10 cellular contexts compared by ENCODE assay signal in genomic region chr10:24519950-24520349, GRCh38.
DNase-seq lines count a peak whose midpoint lies in the region; ATAC-seq lines count a peak whose summit lies in the region.
"Had no signal": no experiment of that assay in that cellular context is flagged by ENCODE, and none has a peak within 500 bp of the region (broad histone marks: within the 10 kb centered on the region; RNA-seq: fewer than 3 reads in every experiment).

No MANE protein-coding gene starts in this region.

- H3K36me3 Mint-ChIP-seq in activated CD4-positive, alpha-beta T cell treated with anti-CD3 and anti-CD28 coated beads for 36 hours (ENCODE audit: low read depth) = no peaks in the 10 kb centered on the region
- no peaks in the 10 kb centered on the region for H3K36me3 Mint-ChIP-seq in activated naive CD8-positive, alpha-beta T cell treated with anti-CD3 and anti-CD28 coated beads, Interleukin-2, amount 50 U/mL, for 24 hours (ENCODE audit: low read depth)

- POLR2A ChIA-PET in activated CD4-positive, alpha-beta T cell treated with anti-CD3 and anti-CD28 coated beads for 36 hours (lab: Charles Lee) = no interaction called here

- H3K4me1 Mint-ChIP-seq in activated CD4-positive, alpha-beta T cell treated with anti-CD3 and anti-CD28 coated beads for 36 hours = peaks cover 13% of the 10 kb centered on the region
- peaks cover 11% of the 10 kb centered on the region for H3K4me1 Mint-ChIP-seq in activated naive CD8-positive, alpha-beta T cell treated with anti-CD3 and anti-CD28 coated beads, Interleukin-2, amount 50 U/mL, for 24 hours

- DNase-seq in NCI-H1105 treated with DMSO at 0.1 percent for 48 hours (lab: John Stamatoyannopoulos, UW) (peak; percentile 15), NCI-H1105 (lab: John Stamatoyannopoulos, UW) (no peak), SIG-M5 treated with dmso at 0.1 percent for 504 hours (lab: John Stamatoyannopoulos, UW; ENCODE audit: unreplicated experiment) (no peak)
- peak; percentile 61 for DNase-seq in activated CD4-positive, alpha-beta T cell treated with anti-CD3 and anti-CD28 coated beads for 36 hours
- peak; percentile 26 for DNase-seq in activated naive CD8-positive, alpha-beta T cell treated with anti-CD3 and anti-CD28 coated beads, Interleukin-2, amount 50 U/mL, for 24 hours
- DNase-seq in stimulated activated CD8-positive, alpha-beta memory T cell treated with anti-CD3 and anti-CD28 coated beads, Interleukin-15, amount 100 ng/mL, for 1 hour (ENCODE audit: low read depth) = peak; percentile 2
- DNase-seq: PC-9 had no signal

- ATAC-seq in activated CD4-positive, alpha-beta T cell treated with anti-CD3 and anti-CD28 coated beads for 36 hours = peak; percentile 84
- peak; percentile 59 for ATAC-seq in activated naive CD8-positive, alpha-beta T cell treated with anti-CD3 and anti-CD28 coated beads, Interleukin-2, amount 50 U/mL, for 24 hours
- ATAC-seq in GM19455 (IDR thresholded peaks at IDR 0.05; ENCODE audit: unreplicated experiment) (no peak), GM21367 (IDR thresholded peaks at IDR 0.05; ENCODE audit: unreplicated experiment) (no peak)

- H3K9me3 Mint-ChIP-seq in activated CD4-positive, alpha-beta T cell treated with anti-CD3 and anti-CD28 coated beads for 36 hours (ENCODE audit: low read depth) = no peaks in the 10 kb centered on the region
- no peaks in the 10 kb centered on the region for H3K9me3 Mint-ChIP-seq in activated naive CD8-positive, alpha-beta T cell treated with anti-CD3 and anti-CD28 coated beads, Interleukin-2, amount 50 U/mL, for 24 hours
- H3K9me3 Mint-ChIP-seq: dendritic cell treated with granulocyte-macrophage colony-stimulating factor and Interleukin-4, amounts not matched to agents 40 ng/mL and 50 ng/mL, for 4 days had no signal

- no peak overlapping the region for H3K27ac Mint-ChIP-seq in activated CD4-positive, alpha-beta T cell treated with anti-CD3 and anti-CD28 coated beads for 36 hours
- H3K27ac Mint-ChIP-seq in activated naive CD8-positive, alpha-beta T cell treated with anti-CD3 and anti-CD28 coated beads, Interleukin-2, amount 50 U/mL, for 24 hours = peak overlapping the region; percentile 29
- H3K27ac Mint-ChIP-seq: dendritic cell treated with granulocyte-macrophage colony-stimulating factor and Interleukin-4, amounts not matched to agents 40 ng/mL and 50 ng/mL, for 4 days had no signal

- peak overlapping the region; percentile 22 for H3K4me3 Mint-ChIP-seq in activated CD4-positive, alpha-beta T cell treated with anti-CD3 and anti-CD28 coated beads for 36 hours
- peak overlapping the region; percentile 63 for H3K4me3 Mint-ChIP-seq in activated naive CD8-positive, alpha-beta T cell treated with anti-CD3 and anti-CD28 coated beads, Interleukin-2, amount 50 U/mL, for 24 hours
- H3K4me3 Mint-ChIP-seq: dendritic cell treated with granulocyte-macrophage colony-stimulating factor and Interleukin-4, amounts not matched to agents 40 ng/mL and 50 ng/mL, for 4 days had no signal

- CTCF ChIA-PET in activated CD4-positive, alpha-beta T cell treated with anti-CD3 and anti-CD28 coated beads for 36 hours (lab: Charles Lee) = interaction anchor here (0.7 to 3.6 kb wide), 7 partner anchors 14 to 988 kb away, joined by 3 to 35 read pairs (median 5); no protein-coding TSS in a partner anchor

- peaks cover 2% of the 10 kb centered on the region for H3K27me3 Mint-ChIP-seq in activated CD4-positive, alpha-beta T cell treated with anti-CD3 and anti-CD28 coated beads for 36 hours
- H3K27me3 Mint-ChIP-seq in activated naive CD8-positive, alpha-beta T cell treated with anti-CD3 and anti-CD28 coated beads, Interleukin-2, amount 50 U/mL, for 24 hours = no peaks in the 10 kb centered on the region

- intact Hi-C loops in activated CD4-positive, alpha-beta T cell treated with anti-CD3 and anti-CD28 coated beads for 36 hours (cut with DNase I, micrococcal nuclease) = loop anchor here (1.0 to 10.0 kb wide), 5 partner anchors 37 to 1205 kb away; no protein-coding TSS in a partner anchor

Comparison
In these comparisons a context has a peak if more than half of its experiments do, and no peak if none do; other contexts are left out.
1. DNase-seq: peak in NCI-H1105 treated with DMSO at 0.1 percent for 48 hours (single experiment), activated CD4-positive, alpha-beta T cell treated with anti-CD3 and anti-CD28 coated beads for 36 hours (single experiment), activated naive CD8-positive, alpha-beta T cell treated with anti-CD3 and anti-CD28 coated beads, Interleukin-2, amount 50 U/mL, for 24 hours (single experiment) and stimulated activated CD8-positive, alpha-beta memory T cell treated with anti-CD3 and anti-CD28 coated beads, Interleukin-15, amount 100 ng/mL, for 1 hour (single experiment); none in NCI-H1105 (single experiment) and SIG-M5 treated with dmso at 0.1 percent for 504 hours (single experiment).
2. ATAC-seq: peak in activated CD4-positive, alpha-beta T cell treated with anti-CD3 and anti-CD28 coated beads for 36 hours (single experiment) and activated naive CD8-positive, alpha-beta T cell treated with anti-CD3 and anti-CD28 coated beads, Interleukin-2, amount 50 U/mL, for 24 hours (single experiment); none in GM19455 (single experiment) and GM21367 (single experiment).